ENCODE assay signal across 17 cellular contexts in the genomic region with DNA sequence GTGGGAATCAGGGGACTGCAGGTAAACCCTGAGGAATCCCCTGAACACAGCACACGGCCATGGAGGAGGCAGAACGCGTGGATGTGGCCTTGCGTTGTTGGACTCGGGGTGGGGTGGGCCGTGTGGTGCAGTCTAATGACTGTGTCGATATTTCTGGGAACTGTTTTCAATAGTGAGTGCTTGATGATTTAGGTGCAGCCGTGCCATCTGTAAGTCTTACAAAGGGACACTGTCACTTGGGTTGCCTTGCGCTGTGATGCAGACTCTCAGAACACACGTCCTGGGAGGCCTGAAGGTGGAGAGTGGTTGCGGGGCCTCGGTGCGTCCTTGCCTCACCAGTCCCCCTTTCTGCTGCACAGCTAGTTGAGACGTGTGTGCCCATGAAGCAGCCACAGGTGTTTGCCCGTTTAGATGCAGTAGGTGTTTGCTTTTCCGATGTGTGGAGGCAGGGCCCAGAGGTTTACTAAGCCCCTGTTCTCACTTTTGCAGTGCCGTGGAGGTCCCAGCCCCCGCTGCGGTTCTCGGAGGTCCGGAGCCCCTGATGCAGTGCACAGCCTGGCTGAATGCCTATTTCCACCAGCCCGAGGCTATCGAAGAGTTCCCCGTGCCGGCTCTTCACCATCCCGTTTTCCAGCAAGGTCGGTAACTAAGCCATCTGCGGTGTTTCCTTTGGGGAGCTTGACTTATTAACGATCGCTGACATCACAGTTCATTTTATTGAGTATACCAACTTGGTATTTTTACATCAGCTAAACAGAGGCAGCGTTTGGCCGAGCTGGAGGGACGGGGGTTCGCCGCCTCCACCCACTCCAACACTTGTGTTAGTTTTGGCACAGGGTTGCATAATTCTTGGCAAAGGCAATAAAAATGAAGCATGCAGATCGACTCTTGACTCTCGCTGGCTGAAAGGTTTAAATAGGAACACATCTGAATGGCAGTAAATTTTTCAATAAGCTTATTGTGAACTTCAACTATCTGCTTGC.
DNase-seq lines count a peak whose midpoint lies in the region; ATAC-seq and TF ChIP-seq lines count a peak whose summit lies in the region.
"Had no signal": no experiment of that assay in that cellular context is flagged by ENCODE, and none has a peak within 500 bp of the region (broad histone marks: within the 10 kb centered on the region; RNA-seq: fewer than 3 reads in every experiment).

No MANE protein-coding gene starts in this region.

- H3K27ac ChIP-seq in left ventricle myocardium inferior (replicated peaks) (no peak overlapping the region), skeletal muscle tissue (ENCODE audit: low read depth, low read length) (no peak overlapping the region), suprapubic skin (no peak overlapping the region)
- H3K27ac ChIP-seq: esophagus squamous epithelium, sigmoid colon, transverse colon had no signal

- H3K36me3 Mint-ChIP-seq in activated T-cell treated with anti-CD3 and anti-CD28 coated beads, Interleukin-2, amount 50 U/mL, for 4 hours (ENCODE audit: insufficient read depth): peaks cover 41% of the 10 kb centered on the region

- H3K4me3 ChIP-seq in astrocyte of the spinal cord (ENCODE audit: low read depth, low read length) (no peak overlapping the region), left ventricle myocardium inferior (no peak overlapping the region), skeletal muscle tissue (ENCODE audit: low read length in 3 of 3) (peak overlapping the region in 2 of 3 donors; percentile 15 to 29), HAP-1 (no peak overlapping the region), suprapubic skin (no peak overlapping the region)
- H3K4me3 ChIP-seq: sigmoid colon, transverse colon had no signal

- intact Hi-C loops in left ventricle myocardium inferior (cut with micrococcal nuclease): no loop called here

- no peak for ATAC-seq in activated T-cell treated with anti-CD3 and anti-CD28 coated beads, Interleukin-2, amount 50 U/mL, for 4 hours

- DNase-seq in NCI-H1092 treated with DMSO at 0.1 percent for 48 hours (lab: John Stamatoyannopoulos, UW) (peak; percentile 62), astrocyte of the spinal cord (ENCODE audit: low read depth, low spot score) (peak; percentile 18), left ventricle myocardium inferior (peak; percentile 49), HAP-1 (ENCODE audit: low spot score in 2 of 2) (no peak), NCI-H1417 (lab: John Stamatoyannopoulos, UW) (no peak), suprapubic skin (ENCODE audit: low spot score in 2 of 2) (no peak)
- no peak for DNase-seq in activated T-cell treated with anti-CD3 and anti-CD28 coated beads, Interleukin-2, amount 50 U/mL, for 4 hours
- DNase-seq: activated CD4-positive, alpha-beta memory T cell treated with anti-CD3 and anti-CD28 coated beads, Interleukin-2, amount 10 ng/mL, durations not matched to agents 7 days and 5 days; activated effector memory CD4-positive, alpha-beta T cell treated with anti-CD3 and anti-CD28 coated beads, Interleukin-2, amount 50 U/mL, for 16 hours; esophagus squamous epithelium; immature natural killer cell; Kasumi-1; sigmoid colon; transverse colon had no signal

- no peak for TF ChIP-seq CTCF in astrocyte of the spinal cord (IDR thresholded peaks at IDR 0.05; ENCODE audit: low read depth, low read length)
- TF ChIP-seq CTCF in left ventricle myocardium inferior (IDR thresholded peaks at IDR 0.05; ENCODE audit: borderline replicate concordance): no peak
- no peak for TF ChIP-seq CTCF in suprapubic skin (IDR thresholded peaks at IDR 0.05)

- TF ChIP-seq EP300 in suprapubic skin (IDR thresholded peaks at IDR 0.05): no peak

- no peaks in the 10 kb centered on the region for H3K9me3 Mint-ChIP-seq in activated T-cell treated with anti-CD3 and anti-CD28 coated beads, Interleukin-2, amount 50 U/mL, for 4 hours
- H3K9me3 Mint-ChIP-seq: activated CD4-positive, alpha-beta memory T cell treated with anti-CD3 and anti-CD28 coated beads, Interleukin-2, amount 10 ng/mL, durations not matched to agents 7 days and 5 days; central memory CD8-positive, alpha-beta T cell; immature natural killer cell; T-helper 2 cell treated with Interferon-gamma antibody and Interleukin-4, amounts not matched to agents 5 μg/mL and 100 μg/mL, for 36 hours had no signal

- no peaks in the 10 kb centered on the region for H3K27me3 Mint-ChIP-seq in activated T-cell treated with anti-CD3 and anti-CD28 coated beads, Interleukin-2, amount 50 U/mL, for 4 hours (ENCODE audit: low read depth)
- H3K27me3 Mint-ChIP-seq: activated CD4-positive, alpha-beta memory T cell treated with anti-CD3 and anti-CD28 coated beads, Interleukin-2, amount 10 ng/mL, durations not matched to agents 7 days and 5 days; central memory CD8-positive, alpha-beta T cell had no signal

- in situ Hi-C loops in astrocyte of the spinal cord (cut with HindIII; ENCODE audit: low sequenced_read_pairs) (no loop called here), HAP-1 (cut with MboI; ENCODE audit: low sequenced_read_pairs) (no loop called here)

- H3K27me3 ChIP-seq in left ventricle myocardium inferior (ENCODE audit: low read depth): no peaks in the 10 kb centered on the region
- H3K27me3 ChIP-seq in skeletal muscle tissue (ENCODE audit: control insufficient read depth in 3 of 3, insufficient read depth in 3 of 3, low read length in 3 of 3): no peaks in the 10 kb centered on the region
- no peaks in the 10 kb centered on the region for H3K27me3 ChIP-seq in HAP-1 (ENCODE audit: low read depth)
- no peaks in the 10 kb centered on the region for H3K27me3 ChIP-seq in suprapubic skin
- H3K27me3 ChIP-seq: esophagus squamous epithelium, sigmoid colon, transverse colon had no signal

- H3K4me3 Mint-ChIP-seq in activated T-cell treated with anti-CD3 and anti-CD28 coated beads, Interleukin-2, amount 50 U/mL, for 4 hours: no peak overlapping the region
- H3K4me3 Mint-ChIP-seq: activated CD4-positive, alpha-beta memory T cell treated with anti-CD3 and anti-CD28 coated beads, Interleukin-2, amount 10 ng/mL, durations not matched to agents 7 days and 5 days; central memory CD8-positive, alpha-beta T cell; immature natural killer cell; T-helper 2 cell treated with Interferon-gamma antibody and Interleukin-4, amounts not matched to agents 5 μg/mL and 100 μg/mL, for 36 hours had no signal

- H3K4me1 Mint-ChIP-seq in activated T-cell treated with anti-CD3 and anti-CD28 coated beads, Interleukin-2, amount 50 U/mL, for 4 hours (ENCODE audit: low read depth): no peaks in the 10 kb centered on the region
- H3K4me1 Mint-ChIP-seq: activated CD4-positive, alpha-beta memory T cell treated with anti-CD3 and anti-CD28 coated beads, Interleukin-2, amount 10 ng/mL, durations not matched to agents 7 days and 5 days had no signal

- H3K9me3 ChIP-seq in left ventricle myocardium inferior (replicated peaks) (no peaks in the 10 kb centered on the region), skeletal muscle tissue (ENCODE audit: control insufficient read depth in 3 of 3, low read length in 3 of 3) (no peaks in the 10 kb centered on the region), HAP-1 (no peaks in the 10 kb centered on the region), suprapubic skin (no peaks in the 10 kb centered on the region)
- H3K9me3 ChIP-seq: esophagus squamous epithelium, sigmoid colon, transverse colon had no signal

- no peak for TF ChIP-seq POLR2A in suprapubic skin (IDR thresholded peaks at IDR 0.05)

- H3K36me3 ChIP-seq in left ventricle myocardium inferior (no peaks in the 10 kb centered on the region), skeletal muscle tissue (ENCODE audit: control insufficient read depth in 3 of 3, insufficient read depth in 3 of 3, low read length in 3 of 3) (peaks cover 0 to 4% (median 0%) of the 10 kb centered on the region in 3 donors), HAP-1 (replicated peaks) (no peaks in the 10 kb centered on the region), suprapubic skin (peaks cover 9% of the 10 kb centered on the region)
- H3K36me3 ChIP-seq: transverse colon had no signal

- H3K4me1 ChIP-seq in left ventricle myocardium inferior (peaks cover 16% of the 10 kb centered on the region), skeletal muscle tissue (ENCODE audit: control insufficient read depth in 3 of 3, insufficient read depth in 3 of 3, low read length in 3 of 3) (peaks cover 4 to 9% (median 7%) of the 10 kb centered on the region in 3 donors), HAP-1 (no peaks in the 10 kb centered on the region), suprapubic skin (peaks cover 5% of the 10 kb centered on the region)
- H3K4me1 ChIP-seq: transverse colon had no signal

- no peak overlapping the region for H3K9ac ChIP-seq in skeletal muscle tissue (ENCODE audit: low read depth in 1 of 3, low read length in 3 of 3)

- 73% methylated on average over 33 of the region's 37 CpGs for WGBS in suprapubic skin

Comparison
In these comparisons a context has a peak if more than half of its experiments do, and no peak if none do; other contexts are left out.
1. DNase-seq: peak in NCI-H1092 treated with DMSO at 0.1 percent for 48 hours (single experiment), astrocyte of the spinal cord (single experiment) and left ventricle myocardium inferior (single experiment); none in HAP-1 (0 of 2), activated T-cell treated with anti-CD3 and anti-CD28 coated beads, Interleukin-2, amount 50 U/mL, for 4 hours (single experiment), NCI-H1417 (0 of 3) and suprapubic skin (0 of 2).
2. H3K4me3 ChIP-seq: peak in skeletal muscle tissue (2 of 3); none in astrocyte of the spinal cord (single experiment), left ventricle myocardium inferior (single experiment), HAP-1 (single experiment) and suprapubic skin (single experiment).